In genomic region chr16:66426112-66427035, GRCh38 we compare ENCODE assay signal across 8 cellular contexts. TPM values are rescaled to one million over a fixed set of nuclear protein-coding genes. Genes with fewer than 3 reads are reported as not detected.
DNase-seq lines count a peak whose midpoint lies in the region; ATAC-seq and TF ChIP-seq lines count a peak whose summit lies in the region.

No MANE protein-coding gene starts in this region.

- peaks cover 0 to 1% of the 10 kb centered on the region in 2 donors for H3K4me1 Mint-ChIP-seq in immature natural killer cell
- H3K4me1 Mint-ChIP-seq in stimulated activated naive CD8-positive, alpha-beta T cell treated with anti-CD3 and anti-CD28 coated beads, Interleukin-15, amount 100 ng/mL, for 72 hours = peaks cover 5% of the 10 kb centered on the region

- peak; percentile 24 for ATAC-seq in stimulated activated naive CD8-positive, alpha-beta T cell treated with anti-CD3 and anti-CD28 coated beads, Interleukin-15, amount 100 ng/mL, for 72 hours
- no peak for ATAC-seq in HG02763 (IDR thresholded peaks at IDR 0.05; ENCODE audit: unreplicated experiment)

- H3K4me3 Mint-ChIP-seq in immature natural killer cell = peak overlapping the region in 4 of 5 donors; percentile 8 to 61 (median 40)
- no peak overlapping the region for H3K4me3 Mint-ChIP-seq in stimulated activated naive CD8-positive, alpha-beta T cell treated with anti-CD3 and anti-CD28 coated beads, Interleukin-15, amount 100 ng/mL, for 72 hours

- peak overlapping the region; percentile 26 for H3K4me3 ChIP-seq in astrocyte of the cerebellum (ENCODE audit: low read depth, low read length)

- TF ChIP-seq CTCF in astrocyte of the cerebellum (IDR thresholded peaks at IDR 0.05; ENCODE audit: low read depth, low read length, missing control alignments) = no peak

- in situ Hi-C loops in astrocyte of the cerebellum (cut with HindIII; ENCODE audit: low sequenced_read_pairs) = no loop called here

- no peak overlapping the region for H3K27ac Mint-ChIP-seq in immature natural killer cell
- H3K27ac Mint-ChIP-seq in stimulated activated naive CD8-positive, alpha-beta T cell treated with anti-CD3 and anti-CD28 coated beads, Interleukin-15, amount 100 ng/mL, for 72 hours = no peak overlapping the region

- H3K36me3 Mint-ChIP-seq in immature natural killer cell = peaks cover 0 to 4% (median 0%) of the 10 kb centered on the region in 3 donors

- H3K27me3 Mint-ChIP-seq in immature natural killer cell (ENCODE audit: low read depth in 3 of 3) = peaks cover 21 to 23% (median 22%) of the 10 kb centered on the region in 3 donors
- H3K27me3 Mint-ChIP-seq in stimulated activated naive CD8-positive, alpha-beta T cell treated with anti-CD3 and anti-CD28 coated beads, Interleukin-15, amount 100 ng/mL, for 72 hours = peaks cover 79% of the 10 kb centered on the region

- H3K9me3 Mint-ChIP-seq in immature natural killer cell = peaks cover 0 to 2% (median 0%) of the 10 kb centered on the region in 6 donors
- H3K9me3 Mint-ChIP-seq in stimulated activated naive CD8-positive, alpha-beta T cell treated with anti-CD3 and anti-CD28 coated beads, Interleukin-15, amount 100 ng/mL, for 72 hours = no peaks in the 10 kb centered on the region

- DNase-seq in NCI-H146 (lab: John Stamatoyannopoulos, UW) (peak; percentile 34), NCI-H146 treated with DMSO at 0.1 percent for 48 hours (lab: John Stamatoyannopoulos, UW; ENCODE audit: unreplicated experiment) (no peak), astrocyte of the cerebellum (ENCODE audit: low read depth) (no peak), immature natural killer cell (no peak), OCI-M1 (lab: John Stamatoyannopoulos, UW) (no peak)
- no peak for DNase-seq in stimulated activated naive CD8-positive, alpha-beta T cell treated with anti-CD3 and anti-CD28 coated beads, Interleukin-15, amount 100 ng/mL, for 72 hours
- no peak for DNase-seq in activated CD4-positive, CD25-positive, alpha-beta regulatory T cell (lab: John Stamatoyannopoulos, UW)

RNA-seq across cellular contexts. Expression of gene BEAN1, which starts 0.7 kb away (rescaled TPM):
- under 1 TPM in 1 of 3 donors, not detected in 2; 0.32 TPM for polyA plus RNA-seq in immature natural killer cell

RNA-seq across cellular contexts. Expression of gene CDH5, which starts 59.9 kb away (rescaled TPM):
- polyA plus RNA-seq in immature natural killer cell = not detected

Comparison
In these comparisons a context has a peak if more than half of its experiments do, and no peak if none do; other contexts are left out.
1. H3K4me3 Mint-ChIP-seq: peak in immature natural killer cell (4 of 5); none in stimulated activated naive CD8-positive, alpha-beta T cell treated with anti-CD3 and anti-CD28 coated beads, Interleukin-15, amount 100 ng/mL, for 72 hours (0 of 2).